Comparison of ENCODE assay signal across 9 cellular contexts in genomic region chr7:131554880-131555516, GRCh38.
DNase-seq lines count a peak whose midpoint lies in the region; ATAC-seq and TF ChIP-seq lines count a peak whose summit lies in the region.
"Had no signal": no experiment of that assay in that cellular context is flagged by ENCODE, and none has a peak within 500 bp of the region (broad histone marks: within the 10 kb centered on the region; RNA-seq: fewer than 3 reads in every experiment).

No MANE protein-coding gene starts in this region.

- no peak for ATAC-seq in stimulated activated naive B cell treated with anti-CD40 and anti-IgM and Interleukin-4, amounts not matched to agents 10 μg/mL and 1 μg/mL and 100 μg/mL, for 72 hours (replicated peaks)

- no peaks in the 10 kb centered on the region for H3K9me3 Mint-ChIP-seq in stimulated activated naive B cell treated with anti-CD40 and anti-IgM and Interleukin-4, amounts not matched to agents 10 μg/mL and 1 μg/mL and 100 μg/mL, for 72 hours
- H3K9me3 Mint-ChIP-seq: activated T-cell treated with anti-CD3 and anti-CD28 coated beads, Interleukin-2, amount 50 U/mL, for 24 hours had no signal

- no peak overlapping the region for H3K27ac Mint-ChIP-seq in stimulated activated naive B cell treated with anti-CD40 and anti-IgM and Interleukin-4, amounts not matched to agents 10 μg/mL and 1 μg/mL and 100 μg/mL, for 72 hours
- H3K27ac Mint-ChIP-seq: activated T-cell treated with anti-CD3 and anti-CD28 coated beads, Interleukin-2, amount 50 U/mL, for 24 hours had no signal

- H3K36me3 Mint-ChIP-seq in stimulated activated naive B cell treated with anti-CD40 and anti-IgM and Interleukin-4, amounts not matched to agents 10 μg/mL and 1 μg/mL and 100 μg/mL, for 72 hours = no peaks in the 10 kb centered on the region

- H3K9me3 ChIP-seq in SU-DHL-6 (ENCODE audit: insufficient read depth, low read length) = no peaks in the 10 kb centered on the region
- H3K9me3 ChIP-seq in iPS-18c (ENCODE audit: control insufficient read depth, insufficient read depth, low read length) = no peaks in the 10 kb centered on the region

- H3K27ac ChIP-seq in SU-DHL-6 (ENCODE audit: low read depth, low read length) = no peak overlapping the region

- H3K4me3 ChIP-seq in SU-DHL-6 (ENCODE audit: insufficient read depth, low read length, poor library complexity, severe bottlenecking) (no peak overlapping the region), iPS-18c (ENCODE audit: insufficient read depth, low read depth, low read length) (peak overlapping the region; percentile 91)

- no peak overlapping the region for H3K9ac ChIP-seq in SU-DHL-6 (ENCODE audit: low read length)

- H3K9me2 ChIP-seq in SU-DHL-6 (replicated peaks; ENCODE audit: insufficient read depth, low read length) = no peaks in the 10 kb centered on the region

- no peaks in the 10 kb centered on the region for H4K20me1 ChIP-seq in SU-DHL-6 (ENCODE audit: low read depth, low read length)

- peaks cover 16 to 27% of the 10 kb centered on the region in 2 donors for H3K27me3 Mint-ChIP-seq in stimulated activated naive B cell treated with anti-CD40 and anti-IgM and Interleukin-4, amounts not matched to agents 10 μg/mL and 1 μg/mL and 100 μg/mL, for 72 hours

- peak overlapping the region; percentile 87 for H3K4me3 Mint-ChIP-seq in stimulated activated naive B cell treated with anti-CD40 and anti-IgM and Interleukin-4, amounts not matched to agents 10 μg/mL and 1 μg/mL and 100 μg/mL, for 72 hours

- peak overlapping the region; percentile 66 for H3K4me2 ChIP-seq in SU-DHL-6 (ENCODE audit: low read depth, low read length, poor library complexity, severe bottlenecking)

- no peaks in the 10 kb centered on the region for H3K79me2 ChIP-seq in SU-DHL-6 (ENCODE audit: insufficient read depth, low read length)

- H3F3A ChIP-seq in SU-DHL-6 (ENCODE audit: insufficient read depth) = no peaks in the 10 kb centered on the region

- H3K27me3 ChIP-seq in SU-DHL-6 (ENCODE audit: low read length) = no peaks in the 10 kb centered on the region

- no peak overlapping the region for H2AFZ ChIP-seq in SU-DHL-6 (ENCODE audit: low read depth, low read length, severe bottlenecking)

- H3K36me3 ChIP-seq in SU-DHL-6 (ENCODE audit: low read length) = no peaks in the 10 kb centered on the region

- TF ChIP-seq CTCF in SU-DHL-6 (IDR thresholded peaks at IDR 0.05; ENCODE audit: insufficient read depth, low read length, poor library complexity, severe bottlenecking) = no peak

- peaks cover 10 to 26% of the 10 kb centered on the region in 2 donors for H3K4me1 Mint-ChIP-seq in stimulated activated naive B cell treated with anti-CD40 and anti-IgM and Interleukin-4, amounts not matched to agents 10 μg/mL and 1 μg/mL and 100 μg/mL, for 72 hours

- DNase-seq in NCI-H82 (lab: John Stamatoyannopoulos, UW) = peak; percentile 14
- DNase-seq in NCI-H82 treated with DMSO at 0.1 percent for 48 hours (lab: John Stamatoyannopoulos, UW; ENCODE audit: unreplicated experiment) = no peak
- no peak for DNase-seq in stimulated activated naive B cell treated with anti-CD40 and anti-IgM and Interleukin-4, amounts not matched to agents 10 μg/mL and 1 μg/mL and 100 μg/mL, for 72 hours
- no peak for DNase-seq in HuH-7 (ENCODE audit: low spot score)
- no peak for DNase-seq in CD1c-positive myeloid dendritic cell (ENCODE audit: extremely low spot score)
- DNase-seq in NCI-H1417 treated with DMSO at 0.1 percent for 48 hours (lab: John Stamatoyannopoulos, UW) = no peak
- DNase-seq: activated T-cell treated with anti-CD3 and anti-CD28 coated beads, Interleukin-2, amount 50 U/mL, for 24 hours had no signal
